ENCODE assay signal across 27 cellular contexts in genomic region chr18:56672981-56673380, GRCh38.
"Had no signal": no experiment of that assay in that cellular context is flagged by ENCODE, and none has a peak within 500 bp of the region (broad histone marks: within the 10 kb centered on the region; RNA-seq: fewer than 3 reads in every experiment).

No MANE protein-coding gene starts in this region.

- H2AFZ ChIP-seq: neural progenitor cell, parathyroid adenoma had no signal

- H3K9me3 Mint-ChIP-seq: nephron had no signal

- H3K27ac ChIP-seq: neural progenitor cell, ovary, parathyroid adenoma, psoas muscle, right lobe of liver, sigmoid colon, stomach, thoracic aorta, thyroid gland, tibial nerve, upper lobe of left lung, vagina had no signal

- DNase-seq: occipital lobe; ovary; posterior cingulate gyrus; psoas muscle; right cardiac atrium; right lobe of liver; sigmoid colon; small intestine; stimulated activated CD4-positive, alpha-beta T cell treated with anti-CD3 and anti-CD28 coated beads, Interleukin-15, amount 100 ng/mL, for 24 hours; stimulated activated CD4-positive, alpha-beta T cell treated with anti-CD3 and anti-CD28 coated beads, Interleukin-2, amount 100 ng/mL, for 24 hours; stimulated activated CD4-positive, alpha-beta T cell treated with anti-CD3 and anti-CD28 coated beads, Interleukin-2, amount 100 ng/mL, for 48 hours; stimulated activated CD4-positive, alpha-beta T cell treated with anti-CD3 and anti-CD28 coated beads, Interleukin-4, amount 100 ng/mL, for 24 hours; stimulated activated naive B cell treated with anti-CD40 and anti-IgM and Interleukin-4, amounts not matched to agents 10 μg/mL and 1 μg/mL and 100 μg/mL, for 72 hours; stimulated activated naive CD4-positive, alpha-beta T cell treated with Interleukin-2 at 50 U/mL for 16 hours; stomach; thyroid gland; trophoblast cell; upper lobe of left lung had no signal

- H3K9ac ChIP-seq: neural progenitor cell, parathyroid adenoma had no signal

- H3K4me1 Mint-ChIP-seq: nephron had no signal

- H3K4me2 ChIP-seq: neural progenitor cell had no signal

- H3K4me3 Mint-ChIP-seq: nephron; neural progenitor cell; stimulated activated effector memory CD8-positive, alpha-beta T cell treated with anti-CD3 and anti-CD28 coated beads, Interleukin-12 subunit alpha, Interleukin-12 subunit beta, amount 100 ng/mL, for 72 hours; stimulated activated naive B cell treated with anti-CD40 and anti-IgM and Interleukin-4, amounts not matched to agents 10 μg/mL and 1 μg/mL and 100 μg/mL, for 72 hours; stimulated activated naive CD8-positive, alpha-beta T cell treated with anti-CD3 and anti-CD28 coated beads, Interleukin-15, Interleukin-2, amounts not matched to agents 100 ng/mL and 50 ng/mL, for 24 hours had no signal

- H3K4me1 ChIP-seq: neural progenitor cell, parathyroid adenoma, psoas muscle, thyroid gland, tibial nerve, upper lobe of left lung, vagina had no signal

- H3K27me3 ChIP-seq: neural progenitor cell, ovary, right lobe of liver, sigmoid colon, stomach, thyroid gland, tibial nerve, upper lobe of left lung, vagina had no signal

- H3K4me3 ChIP-seq: neural progenitor cell, ovary, psoas muscle, right lobe of liver, sigmoid colon, stomach, thoracic aorta, thyroid gland, tibial nerve, upper lobe of left lung, vagina had no signal

- H3K36me3 ChIP-seq: neural progenitor cell, ovary, sigmoid colon, thoracic aorta, thyroid gland had no signal

- H3K27ac Mint-ChIP-seq: nephron; neural progenitor cell; progenitor cell of endocrine pancreas; stimulated activated effector memory CD8-positive, alpha-beta T cell treated with anti-CD3 and anti-CD28 coated beads, Interleukin-12 subunit alpha, Interleukin-12 subunit beta, amount 100 ng/mL, for 72 hours; stimulated activated naive B cell treated with anti-CD40 and anti-IgM and Interleukin-4, amounts not matched to agents 10 μg/mL and 1 μg/mL and 100 μg/mL, for 72 hours; stimulated activated naive CD8-positive, alpha-beta T cell treated with anti-CD3 and anti-CD28 coated beads, Interleukin-15, Interleukin-2, amounts not matched to agents 100 ng/mL and 50 ng/mL, for 24 hours had no signal

- H3K9me3 ChIP-seq: ovary, psoas muscle, right lobe of liver, sigmoid colon, stomach, thoracic aorta, thyroid gland, tibial nerve, upper lobe of left lung, vagina had no signal

- H3K27me3 Mint-ChIP-seq: progenitor cell of endocrine pancreas; stimulated activated naive B cell treated with anti-CD40 and anti-IgM and Interleukin-4, amounts not matched to agents 10 μg/mL and 1 μg/mL and 100 μg/mL, for 72 hours; stimulated activated naive CD8-positive, alpha-beta T cell treated with anti-CD3 and anti-CD28 coated beads, Interleukin-15, Interleukin-2, amounts not matched to agents 100 ng/mL and 50 ng/mL, for 24 hours had no signal

- ATAC-seq: psoas muscle; right cardiac atrium; stimulated activated effector memory CD8-positive, alpha-beta T cell treated with anti-CD3 and anti-CD28 coated beads, Interleukin-12 subunit alpha, Interleukin-12 subunit beta, amount 100 ng/mL, for 72 hours; stimulated activated naive B cell treated with anti-CD40 and anti-IgM and Interleukin-4, amounts not matched to agents 10 μg/mL and 1 μg/mL and 100 μg/mL, for 72 hours had no signal
